In the genomic region with DNA sequence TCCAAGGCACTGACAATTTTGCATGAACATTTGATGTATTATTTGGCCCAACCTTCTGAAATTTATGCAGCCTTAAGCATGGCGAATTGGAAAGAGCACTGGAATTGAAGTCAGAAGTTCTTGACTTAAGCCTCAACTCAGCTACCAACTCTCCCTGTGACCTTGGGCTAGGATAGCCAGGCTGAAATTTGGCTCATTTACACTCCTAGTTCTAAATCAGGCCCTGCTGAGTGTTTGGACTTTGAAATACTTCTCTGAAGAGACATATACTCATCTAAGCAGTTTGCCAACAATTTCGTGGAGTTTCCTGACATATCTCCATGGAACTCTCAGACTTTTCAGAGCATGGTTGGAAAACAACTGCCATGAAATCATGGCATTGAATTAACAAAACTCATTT, we compare ENCODE assay signal across 25 cellular contexts.
"Had no signal": no experiment of that assay in that cellular context is flagged by ENCODE, and none has a peak within 500 bp of the region (broad histone marks: within the 10 kb centered on the region; RNA-seq: fewer than 3 reads in every experiment).

No MANE protein-coding gene starts in this region.

- H3K4me1 ChIP-seq: pancreas, prostate gland, right atrium auricular region, right lobe of liver, sigmoid colon, thyroid gland, transverse colon, upper lobe of right lung, uterus had no signal

- DNase-seq: naive thymus-derived CD8-positive, alpha-beta T cell; nephron progenitor cell; nucleus accumbens; pancreas; retina; right lobe of liver; sigmoid colon; small intestine; stimulated activated CD4-positive, alpha-beta T cell treated with anti-CD3 and anti-CD28 coated beads, Interleukin-15, amount 100 ng/mL, for 24 hours; stimulated activated CD4-positive, alpha-beta T cell treated with anti-CD3 and anti-CD28 coated beads, Interleukin-2, amount 100 ng/mL, for 24 hours; stimulated activated CD4-positive, alpha-beta T cell treated with anti-CD3 and anti-CD28 coated beads, Interleukin-2, amount 100 ng/mL, for 48 hours; stimulated activated CD4-positive, alpha-beta T cell treated with anti-CD3 and anti-CD28 coated beads, Interleukin-4, amount 100 ng/mL, for 24 hours; stimulated activated naive B cell treated with anti-CD40 and anti-IgM and Interleukin-4, amounts not matched to agents 10 μg/mL and 1 μg/mL and 100 μg/mL, for 72 hours; stimulated activated naive CD4-positive, alpha-beta T cell treated with Interleukin-2 at 50 U/mL for 16 hours; stomach; thyroid gland; transverse colon; upper lobe of right lung; uterus had no signal

- H3K36me3 ChIP-seq: neutrophil, pancreas, prostate gland, right atrium auricular region, right lobe of liver, sigmoid colon, stomach, thoracic aorta, thyroid gland, transverse colon, upper lobe of right lung, uterus had no signal

- H3K4me3 ChIP-seq: pancreas, prostate gland, right atrium auricular region, right lobe of liver, sigmoid colon, stomach, thoracic aorta, thyroid gland, transverse colon, upper lobe of right lung, uterus had no signal

- H3K27ac ChIP-seq: neutrophil, pancreas, prostate gland, right atrium auricular region, right lobe of liver, sigmoid colon, stomach, thoracic aorta, thyroid gland, transverse colon, upper lobe of right lung, uterus had no signal

- ATAC-seq: naive thymus-derived CD8-positive, alpha-beta T cell; natural killer cell treated with Interleukin-12 subunit alpha and Interleukin-12 subunit beta and Interleukin-15 and Interleukin-18, amount 100 ng/mL, for 72 hours; pancreas; right lobe of liver; stimulated activated effector memory CD8-positive, alpha-beta T cell treated with anti-CD3 and anti-CD28 coated beads, Interleukin-12 subunit alpha, Interleukin-12 subunit beta, amount 100 ng/mL, for 72 hours; stimulated activated naive B cell treated with anti-CD40 and anti-IgM and Interleukin-4, amounts not matched to agents 10 μg/mL and 1 μg/mL and 100 μg/mL, for 72 hours; upper lobe of right lung had no signal

- H3K9me3 ChIP-seq: neutrophil, pancreas, prostate gland, right atrium auricular region, right lobe of liver, sigmoid colon, stomach, thoracic aorta, thyroid gland, transverse colon, upper lobe of right lung, uterus had no signal

- H3K27me3 ChIP-seq: neutrophil, pancreas, right atrium auricular region, right lobe of liver, sigmoid colon, stomach, thyroid gland, transverse colon, upper lobe of right lung, uterus had no signal
